Comparison of ENCODE assay signal across 12 cellular contexts in genomic region chr5:137605377-137605776, GRCh38.
A peak's percentile ranks its signal among the peaks of the same experiment; 100 is the strongest.
DNase-seq lines count a peak whose midpoint lies in the region; ATAC-seq, FAIRE-seq and TF ChIP-seq lines count a peak whose summit lies in the region.
"Had no signal": no experiment of that assay in that cellular context is flagged by ENCODE, and none has a peak within 500 bp of the region (broad histone marks: within the 10 kb centered on the region; RNA-seq: fewer than 3 reads in every experiment).

No MANE protein-coding gene starts in this region.

- TF ChIP-seq POLR2A in A549 (IDR thresholded peaks at IDR 0.05; ENCODE audit: low read length) = no peak

- H3K9me2 ChIP-seq in GM23248 (ENCODE audit: insufficient read depth) = no peaks in the 10 kb centered on the region

- CTCF ChIA-PET in A549 (lab: Yijun Ruan, JAX) = interaction anchor here (0.9 to 1.3 kb wide), 2 partner anchors 24 to 285 kb away, joined by 3 to 4 read pairs; no protein-coding TSS in a partner anchor

- FAIRE-seq in A549 (lab: Jason Lieb, UNC) = no peak

- 0 out of 2 replicates have a peak, but pooled peaks cover 4% of the 10 kb centered on the region for H3K27me3 ChIP-seq in GM23248 (replicated peaks; ENCODE audit: insufficient read depth)
- H3K27me3 ChIP-seq in dorsolateral prefrontal cortex = no peaks in the 10 kb centered on the region
- no peaks in the 10 kb centered on the region for H3K27me3 ChIP-seq in aorta (ENCODE audit: control insufficient read depth in 1 of 2, insufficient read depth in 2 of 2, low read length in 1 of 2)

- no peak overlapping the region for H3K4me3 ChIP-seq in A549
- H3K4me3 ChIP-seq in GM23248 = no peak overlapping the region
- no peak overlapping the region for H3K4me3 ChIP-seq in dorsolateral prefrontal cortex
- no peak overlapping the region for H3K4me3 ChIP-seq in aorta (ENCODE audit: low read length in 2 of 2)
- H3K4me3 ChIP-seq: MG63 had no signal

- no peaks in the 10 kb centered on the region for H3K79me2 ChIP-seq in GM23248 (ENCODE audit: insufficient read depth)

- POLR2A ChIA-PET in A549 (lab: Yijun Ruan, JAX) = no interaction called here

- H3F3A ChIP-seq in GM23248 (ENCODE audit: insufficient read depth) = peaks cover 25% of the 10 kb centered on the region

- H4K20me1 ChIP-seq in GM23248 (ENCODE audit: insufficient read depth) = no peaks in the 10 kb centered on the region

- intact Hi-C loops in dorsolateral prefrontal cortex (cut with DNase I) (loop anchor here in 1 of 2 donors (10.0 kb wide), 1 partner anchor 801 kb away; no protein-coding TSS in a partner anchor), aorta (cut with DNase I) (no loop called here), sciatic nerve (cut with DNase I) (no loop called here)

- H3K36me3 ChIP-seq in GM23248 (ENCODE audit: low read depth) = no peaks in the 10 kb centered on the region
- no peaks in the 10 kb centered on the region for H3K36me3 ChIP-seq in aorta (ENCODE audit: control insufficient read depth in 1 of 2, insufficient read depth in 2 of 2, low read length in 1 of 2)
- H3K36me3 ChIP-seq: MG63 had no signal

- no peak for TF ChIP-seq RAD21 in A549 (conservative IDR thresholded peaks at IDR 0.05 in 1 of 2, IDR thresholded peaks at IDR 0.05 in 1 of 2)

- H3K4me2 ChIP-seq in A549 (no peak overlapping the region), GM23248 (ENCODE audit: unreplicated experiment) (no peak overlapping the region)

- WGBS in A549 (ENCODE audit: missing lambda C conversion rate) = 8% methylated on average over 4 of the region's 4 CpGs
- 61 to 63% methylated on average over 4 of the region's 4 CpGs for WGBS in GM23248 (ENCODE audit: low coverage in 1 of 2, low lambda C conversion rate in 2 of 2, missing lambda C conversion rate in 2 of 2), 2 experiments
- WGBS in aorta, 2 donors = 36 to 37% methylated on average over 4 of the region's 4 CpGs

- DNase-seq in A549 (ENCODE audit: low read depth in 1 of 2, low spot score in 1 of 2) = no peak
- peak; percentile 48 for DNase-seq in GM23248
- DNase-seq in NCI-H526 (lab: John Stamatoyannopoulos, UW) = peak; percentile 84 to 91
- DNase-seq in dorsolateral prefrontal cortex = peak in 2 of 10 donors; percentile 36 to 58
- DNase-seq in aorta = no peak
- DNase-seq in stimulated activated CD4-positive, alpha-beta T cell treated with anti-CD3 and anti-CD28 coated beads, Interleukin-4, amount 100 ng/mL, for 24 hours = no peak
- DNase-seq in sciatic nerve (ENCODE audit: low spot score) = no peak
- DNase-seq: Caco-2; MG63; naive thymus-derived CD4-positive, alpha-beta T cell had no signal

- ATAC-seq in A549 = peak; percentile 42 to 62; a peak in 5 of 6 replicates
- ATAC-seq in aorta (ENCODE audit: low FRiP score) = no peak
- ATAC-seq in HG02885 (IDR thresholded peaks at IDR 0.05; ENCODE audit: poor library complexity, unreplicated experiment) = no peak
- no peak for ATAC-seq in sciatic nerve
- ATAC-seq: activated naive CD4-positive, alpha-beta T cell treated with anti-CD3 and anti-CD28 coated beads, Interleukin-2, amount 50 U/mL, for 72 hours; naive thymus-derived CD4-positive, alpha-beta T cell had no signal

- in situ Hi-C loops in GM23248 (cut with MboI) = no loop called here

- H3K9ac ChIP-seq in GM23248 = no peak overlapping the region

- H3K27ac ChIP-seq in A549 (no peak overlapping the region), GM23248 (no peak overlapping the region), dorsolateral prefrontal cortex (peak overlapping the region in 1 of 59 donors; percentile 37), aorta (ENCODE audit: low read depth in 1 of 2, low read length in 2 of 2) (no peak overlapping the region)

- no peaks in the 10 kb centered on the region for H3K4me1 ChIP-seq in A549
- H3K4me1 ChIP-seq in GM23248 (ENCODE audit: insufficient read depth) = peaks cover 31% of the 10 kb centered on the region
- no peaks in the 10 kb centered on the region for H3K4me1 ChIP-seq in aorta (ENCODE audit: control insufficient read depth in 1 of 2, insufficient read depth in 2 of 2, low read length in 2 of 2)
- H3K4me1 ChIP-seq: Caco-2 had no signal

- TF ChIP-seq CTCF in A549 (IDR thresholded peaks at IDR 0.05) = no peak
- TF ChIP-seq CTCF in dorsolateral prefrontal cortex (IDR thresholded peaks at IDR 0.05 in 54 of 56, conservative IDR thresholded peaks at IDR 0.05 in 2 of 56; ENCODE audit: low read depth in 1 of 56, partially characterized antibody in 56 of 56) = peak in 37 of 56 donors; percentile 11 to 51 (median 37)

- no peak overlapping the region for H2AFZ ChIP-seq in GM23248

- TF ChIP-seq EP300 in A549 (IDR thresholded peaks at IDR 0.05) = no peak

- H3K9me3 ChIP-seq in A549 (no peaks in the 10 kb centered on the region), GM23248 (ENCODE audit: low read depth) (no peaks in the 10 kb centered on the region), aorta (ENCODE audit: control insufficient read depth, low read length) (no peaks in the 10 kb centered on the region)
- H3K9me3 ChIP-seq: Caco-2, MG63 had no signal

TF ChIP-seq in A549, 52 proteins besides CTCF, POLR2A, EP300 and RAD21:
- TF ChIP-seq TP53 (CRISPR knock-in tag; IDR thresholded peaks at IDR 0.05) (no peak), JUN (IDR thresholded peaks at IDR 0.05) (no peak), HOXA7 (CRISPR knock-in tag; IDR thresholded peaks at IDR 0.05) (no peak), ATOH8 (CRISPR knock-in tag; IDR thresholded peaks at IDR 0.05; ENCODE audit: low read depth) (no peak), RCOR1 (IDR thresholded peaks at IDR 0.05; ENCODE audit: low read depth, low read length) (no peak), BHLHE40 (IDR thresholded peaks at IDR 0.05; ENCODE audit: low read depth, low read length) (no peak), KDM1A (IDR thresholded peaks at IDR 0.05; ENCODE audit: low read depth) (no peak), MAFK (IDR thresholded peaks at IDR 0.05; ENCODE audit: partially characterized antibody) (no peak), TFCP2L1 (CRISPR knock-in tag; IDR thresholded peaks at IDR 0.05) (no peak), E2F6 (IDR thresholded peaks at IDR 0.05; ENCODE audit: borderline replicate concordance, low read depth) (no peak), HOXB5 (CRISPR knock-in tag; IDR thresholded peaks at IDR 0.05) (no peak), CHD4 (IDR thresholded peaks at IDR 0.05; ENCODE audit: borderline replicate concordance) (no peak), NPAS2 (CRISPR knock-in tag; IDR thresholded peaks at IDR 0.05; ENCODE audit: borderline replicate concordance) (no peak), GATA3 (IDR thresholded peaks at IDR 0.05; ENCODE audit: borderline replicate concordance) (no peak)

Comparison
In these comparisons a context has a peak if more than half of its experiments do, and no peak if none do; other contexts are left out.
1. ATAC-seq: peak in A549 (2 of 2); none in aorta (single experiment), HG02885 (single experiment) and sciatic nerve (single experiment).
2. DNase-seq: peak in GM23248 (single experiment) and NCI-H526 (2 of 2); none in A549 (0 of 2), aorta (0 of 2), stimulated activated CD4-positive, alpha-beta T cell treated with anti-CD3 and anti-CD28 coated beads, Interleukin-4, amount 100 ng/mL, for 24 hours (single experiment) and sciatic nerve (single experiment).